26 cellular contexts compared by ENCODE assay signal in the genomic region with DNA sequence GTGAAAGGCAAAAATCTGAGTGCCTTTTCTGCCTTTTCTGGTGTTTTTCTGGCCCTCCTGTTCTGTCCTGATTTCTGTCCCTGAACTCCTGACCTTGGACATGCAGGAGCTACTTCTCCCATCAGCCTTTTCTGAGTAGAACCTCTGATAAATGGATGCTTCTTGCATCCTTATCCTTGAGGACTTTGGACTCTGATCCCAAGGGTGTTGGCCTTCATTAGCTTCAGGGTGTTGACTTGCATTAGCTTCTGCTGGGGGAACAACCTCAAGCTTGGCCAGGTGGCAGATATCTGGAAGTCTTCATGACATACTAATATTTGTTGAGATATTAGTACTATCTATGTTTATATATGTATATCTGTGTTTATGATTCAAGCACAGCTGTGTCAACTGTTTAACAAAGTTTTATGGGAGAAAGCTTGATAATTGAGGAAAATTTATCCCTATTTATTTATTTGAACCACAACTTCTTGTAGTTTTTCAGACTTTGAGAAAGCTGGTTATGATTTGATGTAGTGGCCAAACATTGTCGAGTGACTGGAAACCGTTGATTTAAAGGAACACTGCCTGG.
DNase-seq lines count a peak whose midpoint lies in the region; ATAC-seq and TF ChIP-seq lines count a peak whose summit lies in the region.
"Had no signal": no experiment of that assay in that cellular context is flagged by ENCODE, and none has a peak within 500 bp of the region (broad histone marks: within the 10 kb centered on the region; RNA-seq: fewer than 3 reads in every experiment).

No MANE protein-coding gene starts in this region.

- CTCF ChIA-PET in CD4-positive, alpha-beta T cell (lab: Charles Lee): interaction anchor here (1.0 kb wide), 1 partner anchor 9 kb away, joined by 3 read pairs; no protein-coding TSS in a partner anchor

- DNase-seq in CD4-positive, alpha-beta T cell: no peak
- DNase-seq in activated naive CD8-positive, alpha-beta T cell treated with anti-CD3 and anti-CD28 coated beads, Interleukin-2, amount 10 ng/mL, durations not matched to agents 7 days and 5 days: no peak
- DNase-seq in stimulated activated CD4-positive, alpha-beta T cell treated with anti-CD3 and anti-CD28 coated beads, Interleukin-12 subunit alpha, Interleukin-12 subunit beta, amount 100 ng/mL, for 4 hours: no peak
- DNase-seq in ascending aorta (ENCODE audit: low spot score in 2 of 2) (no peak), spleen (no peak)
- DNase-seq: activated CD4-positive, alpha-beta memory T cell treated with anti-CD3 and anti-CD28 coated beads, Interleukin-2, amount 10 ng/mL, durations not matched to agents 7 days and 5 days; activated CD4-positive, CD25-positive, alpha-beta regulatory T cell; activated naive CD4-positive, alpha-beta T cell treated with anti-CD3 and anti-CD28 coated beads for 36 hours; activated T-cell treated with anti-CD3 and anti-CD28 coated beads, Interleukin-2, amount 50 U/mL, for 24 hours; aorta; central memory CD4-positive, alpha-beta T cell; dorsolateral prefrontal cortex; foreskin melanocyte; mucosa of descending colon; NCI-H446 treated with DMSO at 0.1 percent for 48 hours; NK-92 treated with Interleukin-12 subunit alpha and Interleukin-12 subunit beta, amount 100 ng/mL, for 24 hours; RPMI8226; SK-N-SH; T1000; testis had no signal

- H3K4me1 ChIP-seq in KMS-11 (ENCODE audit: low read depth, poor library complexity, severe bottlenecking) (peaks cover 44% of the 10 kb centered on the region), neutrophil (ENCODE audit: control insufficient read depth in 1 of 2, insufficient read depth in 1 of 2, low read depth in 1 of 2, low read length in 1 of 2) (no peaks in the 10 kb centered on the region), ascending aorta (peaks cover 0 to under 1% of the 10 kb centered on the region in 2 donors), spleen (peaks cover 12 to 95% (median 62%) of the 10 kb centered on the region in 6 donors)
- H3K4me1 ChIP-seq: neural progenitor cell, testis had no signal

- POLR2A ChIA-PET in CD4-positive, alpha-beta T cell (lab: Charles Lee): interaction anchor here (2.0 kb wide), 1 partner anchor 12 kb away, joined by 9 read pairs; no protein-coding TSS in a partner anchor
- POLR2A ChIA-PET in activated naive CD8-positive, alpha-beta T cell treated with anti-CD3 and anti-CD28 coated beads, Interleukin-2, amount 10 ng/mL, durations not matched to agents 7 days and 5 days (lab: Charles Lee): interaction anchor here (0.6 kb wide), 1 partner anchor 117 kb away, joined by 3 read pairs; no protein-coding TSS in a partner anchor

- H3K4me1 Mint-ChIP-seq in CD4-positive, alpha-beta T cell (ENCODE audit: low read depth): peaks cover 82% of the 10 kb centered on the region
- peaks cover 62% of the 10 kb centered on the region for H3K4me1 Mint-ChIP-seq in activated naive CD8-positive, alpha-beta T cell treated with anti-CD3 and anti-CD28 coated beads, Interleukin-2, amount 10 ng/mL, durations not matched to agents 7 days and 5 days

- no peaks in the 10 kb centered on the region for H4K20me1 ChIP-seq in KMS-11 (ENCODE audit: insufficient read depth)

- no peaks in the 10 kb centered on the region for H3K9me3 Mint-ChIP-seq in CD4-positive, alpha-beta T cell
- H3K9me3 Mint-ChIP-seq in activated naive CD8-positive, alpha-beta T cell treated with anti-CD3 and anti-CD28 coated beads, Interleukin-2, amount 10 ng/mL, durations not matched to agents 7 days and 5 days: no peaks in the 10 kb centered on the region
- H3K9me3 Mint-ChIP-seq: activated CD4-positive, alpha-beta memory T cell treated with anti-CD3 and anti-CD28 coated beads, Interleukin-2, amount 10 ng/mL, durations not matched to agents 7 days and 5 days; activated naive CD4-positive, alpha-beta T cell treated with anti-CD3 and anti-CD28 coated beads for 36 hours; activated T-cell treated with anti-CD3 and anti-CD28 coated beads, Interleukin-2, amount 50 U/mL, for 24 hours; neural progenitor cell had no signal

- WGBS in spleen, 5 donors: 75 to 94% (median 88%) methylated on average over 2 of the region's 2 CpGs

- H3K4me3 ChIP-seq in KMS-11 (IDR thresholded peaks at IDR 0.05; ENCODE audit: insufficient read depth, low read depth, low read length) (no peak overlapping the region), neutrophil (ENCODE audit: low read depth in 1 of 2, low read length in 1 of 2) (no peak overlapping the region), ascending aorta (no peak overlapping the region), spleen (no peak overlapping the region)
- H3K4me3 ChIP-seq: dorsolateral prefrontal cortex, mucosa of descending colon, neural progenitor cell, testis, vagina had no signal

- H2AFZ ChIP-seq in KMS-11 (ENCODE audit: low read depth): no peak overlapping the region
- H2AFZ ChIP-seq: neural progenitor cell had no signal

- intact Hi-C loops in CD4-positive, alpha-beta T cell (cut with DNase I, micrococcal nuclease): no loop called here
- intact Hi-C loops in ascending aorta (cut with DNase I): no loop called here
- intact Hi-C loops in spleen (cut with DNase I; ENCODE audit: low total_unique reads): no loop called here

- H3K36me3 Mint-ChIP-seq in CD4-positive, alpha-beta T cell (ENCODE audit: low read depth): no peaks in the 10 kb centered on the region
- peaks cover 26% of the 10 kb centered on the region for H3K36me3 Mint-ChIP-seq in activated naive CD8-positive, alpha-beta T cell treated with anti-CD3 and anti-CD28 coated beads, Interleukin-2, amount 10 ng/mL, durations not matched to agents 7 days and 5 days

- TF ChIP-seq POLR2A in spleen (IDR thresholded peaks at IDR 0.05): no peak

- H3K9ac ChIP-seq in KMS-11: no peak overlapping the region
- H3K9ac ChIP-seq: neural progenitor cell, SK-N-SH had no signal

- no peak overlapping the region for H3K4me3 Mint-ChIP-seq in CD4-positive, alpha-beta T cell
- H3K4me3 Mint-ChIP-seq in activated naive CD8-positive, alpha-beta T cell treated with anti-CD3 and anti-CD28 coated beads, Interleukin-2, amount 10 ng/mL, durations not matched to agents 7 days and 5 days: no peak overlapping the region
- H3K4me3 Mint-ChIP-seq: activated CD4-positive, alpha-beta memory T cell treated with anti-CD3 and anti-CD28 coated beads, Interleukin-2, amount 10 ng/mL, durations not matched to agents 7 days and 5 days; activated naive CD4-positive, alpha-beta T cell treated with anti-CD3 and anti-CD28 coated beads for 36 hours; activated T-cell treated with anti-CD3 and anti-CD28 coated beads, Interleukin-2, amount 50 U/mL, for 24 hours; neural progenitor cell had no signal

- H3K27ac ChIP-seq in CD4-positive, alpha-beta T cell (ENCODE audit: low read depth, low read length): no peak overlapping the region
- H3K27ac ChIP-seq in KMS-11 (no peak overlapping the region), neutrophil (peak overlapping the region; percentile 30), ascending aorta (no peak overlapping the region), spleen (no peak overlapping the region)
- H3K27ac ChIP-seq: dorsolateral prefrontal cortex, epithelial cell of prostate, neural progenitor cell, testis, vagina had no signal

- H3K36me3 ChIP-seq in KMS-11 (ENCODE audit: insufficient read depth) (no peaks in the 10 kb centered on the region), neutrophil (no peaks in the 10 kb centered on the region), ascending aorta (no peaks in the 10 kb centered on the region), spleen (no peaks in the 10 kb centered on the region)
- H3K36me3 ChIP-seq: neural progenitor cell, vagina had no signal

- H3K9me3 ChIP-seq in CD4-positive, alpha-beta T cell (ENCODE audit: control insufficient read depth, low read length): no peaks in the 10 kb centered on the region
- no peaks in the 10 kb centered on the region for H3K9me3 ChIP-seq in neutrophil
- no peaks in the 10 kb centered on the region for H3K9me3 ChIP-seq in ascending aorta
- H3K9me3 ChIP-seq in spleen: no peaks in the 10 kb centered on the region
- H3K9me3 ChIP-seq: mucosa of descending colon, SK-N-SH, testis, vagina had no signal

- peak overlapping the region; percentile 73; the same call in 1 of the 2 replicates for H3K4me2 ChIP-seq in KMS-11
- H3K4me2 ChIP-seq: neural progenitor cell, SK-N-SH had no signal

- no peak for ATAC-seq in CD4-positive, alpha-beta T cell (ENCODE audit: poor library complexity)
- ATAC-seq in activated naive CD8-positive, alpha-beta T cell treated with anti-CD3 and anti-CD28 coated beads, Interleukin-2, amount 10 ng/mL, durations not matched to agents 7 days and 5 days (ENCODE audit: low read depth): no peak
- ATAC-seq: mucosa of descending colon, sciatic nerve had no signal

- no peaks in the 10 kb centered on the region for H3K79me2 ChIP-seq in KMS-11 (ENCODE audit: insufficient read depth, low read depth)

- no peaks in the 10 kb centered on the region for H3K27me3 ChIP-seq in CD4-positive, alpha-beta T cell (ENCODE audit: control insufficient read depth, insufficient read depth, low read length)
- H3K27me3 ChIP-seq in KMS-11 (ENCODE audit: insufficient read depth, low read depth) (no peaks in the 10 kb centered on the region), neutrophil (no peaks in the 10 kb centered on the region), ascending aorta (no peaks in the 10 kb centered on the region), spleen (replicated peaks in 1 of 7) (no peaks in the 10 kb centered on the region)
- H3K27me3 ChIP-seq: dorsolateral prefrontal cortex, neural progenitor cell, testis, vagina had no signal

- no peak for TF ChIP-seq CTCF in CD4-positive, alpha-beta T cell (IDR thresholded peaks at IDR 0.05)
- TF ChIP-seq CTCF in KMS-11 (conservative IDR thresholded peaks at IDR 0.05; ENCODE audit: low read depth, low read length): no peak
- no peak for TF ChIP-seq CTCF in neutrophil (IDR thresholded peaks at IDR 0.05)
- TF ChIP-seq CTCF in ascending aorta (IDR thresholded peaks at IDR 0.05): no peak
- no peak for TF ChIP-seq CTCF in spleen (IDR thresholded peaks at IDR 0.05 in 8 of 11, conservative IDR thresholded peaks at IDR 0.05 in 3 of 11)

- H3K27me3 Mint-ChIP-seq in CD4-positive, alpha-beta T cell: no peaks in the 10 kb centered on the region
- H3K27me3 Mint-ChIP-seq in activated naive CD8-positive, alpha-beta T cell treated with anti-CD3 and anti-CD28 coated beads, Interleukin-2, amount 10 ng/mL, durations not matched to agents 7 days and 5 days: no peaks in the 10 kb centered on the region
- H3K27me3 Mint-ChIP-seq: activated CD4-positive, alpha-beta memory T cell treated with anti-CD3 and anti-CD28 coated beads, Interleukin-2, amount 10 ng/mL, durations not matched to agents 7 days and 5 days; activated T-cell treated with anti-CD3 and anti-CD28 coated beads, Interleukin-2, amount 50 U/mL, for 24 hours had no signal

- H3K27ac Mint-ChIP-seq in CD4-positive, alpha-beta T cell: peak overlapping the region; percentile 55
- H3K27ac Mint-ChIP-seq in activated naive CD8-positive, alpha-beta T cell treated with anti-CD3 and anti-CD28 coated beads, Interleukin-2, amount 10 ng/mL, durations not matched to agents 7 days and 5 days: peak overlapping the region; percentile 17
- H3K27ac Mint-ChIP-seq: activated CD4-positive, alpha-beta memory T cell treated with anti-CD3 and anti-CD28 coated beads, Interleukin-2, amount 10 ng/mL, durations not matched to agents 7 days and 5 days; activated naive CD4-positive, alpha-beta T cell treated with anti-CD3 and anti-CD28 coated beads for 36 hours; activated T-cell treated with anti-CD3 and anti-CD28 coated beads, Interleukin-2, amount 50 U/mL, for 24 hours; neural progenitor cell had no signal
